13 cellular contexts compared by ENCODE assay signal in genomic region chr11:86814775-86815174, GRCh38. TPM values are rescaled to one million over a fixed set of nuclear protein-coding genes. Genes with fewer than 3 reads are reported as not detected.
A peak's percentile ranks its signal among the peaks of the same experiment; 100 is the strongest.
DNase-seq lines count a peak whose midpoint lies in the region; ATAC-seq and TF ChIP-seq lines count a peak whose summit lies in the region.
"Had no signal": no experiment of that assay in that cellular context is flagged by ENCODE, and none has a peak within 500 bp of the region (broad histone marks: within the 10 kb centered on the region; RNA-seq: fewer than 3 reads in every experiment).

No MANE protein-coding gene starts in this region.

- H3K4me1 ChIP-seq in right cardiac atrium (ENCODE audit: control insufficient read depth, insufficient read depth, low read length) (peaks cover 9% of the 10 kb centered on the region), gastrocnemius medialis (peaks cover 35 to 43% of the 10 kb centered on the region in 2 donors)

- 51% methylated on average over 3 of the region's 3 CpGs for WGBS in right cardiac atrium

- peak; percentile 97 for DNase-seq in EH (ENCODE audit: low read depth)
- peak; percentile 21 for DNase-seq in amniotic epithelial cell (ENCODE audit: low read depth)
- DNase-seq in right cardiac atrium = no peak
- no peak for DNase-seq in gastrocnemius medialis
- DNase-seq in NCI-H1436 treated with DMSO at 0.1 percent for 48 hours (lab: John Stamatoyannopoulos, UW) = no peak
- no peak for DNase-seq in cortex of kidney (lab: John Stamatoyannopoulos, UW)
- DNase-seq: C1 segment of cervical spinal cord, caudate nucleus, hypothalamus, midbrain, NCI-H2029 had no signal

- ATAC-seq in right cardiac atrium (peak; percentile 9 to 14), gastrocnemius medialis (peak; percentile 62 to 85), GM18867 (IDR thresholded peaks at IDR 0.05; ENCODE audit: unreplicated experiment) (no peak), HG02678 (IDR thresholded peaks at IDR 0.05; ENCODE audit: unreplicated experiment) (no peak)

- H3K27me3 ChIP-seq in right cardiac atrium (ENCODE audit: control insufficient read depth, insufficient read depth) = no peaks in the 10 kb centered on the region
- H3K27me3 ChIP-seq in gastrocnemius medialis = no peaks in the 10 kb centered on the region

- no peak for TF ChIP-seq POLR2A in gastrocnemius medialis (IDR thresholded peaks at IDR 0.05)

- H3K9me3 ChIP-seq in right cardiac atrium (ENCODE audit: control insufficient read depth, low read length) = no peaks in the 10 kb centered on the region
- H3K9me3 ChIP-seq in gastrocnemius medialis = no peaks in the 10 kb centered on the region

- H3K27ac ChIP-seq in right cardiac atrium (ENCODE audit: low read length) = peak overlapping the region; percentile 54
- peak overlapping the region; percentile 5 to 74 (median 67) for H3K27ac ChIP-seq in gastrocnemius medialis

- intact Hi-C loops in right cardiac atrium (cut with DNase I) = loop anchor here in 3 of 4 donors (5.0 kb wide), 3 partner anchors 202 to 357 kb away; no protein-coding TSS in a partner anchor
- intact Hi-C loops in gastrocnemius medialis (cut with DNase I; ENCODE audit: low total_unique reads) = no loop called here

- TF ChIP-seq CTCF in gastrocnemius medialis (IDR thresholded peaks at IDR 0.05 in 4 of 5, conservative IDR thresholded peaks at IDR 0.05 in 1 of 5) = no peak

- in situ Hi-C loops in gastrocnemius medialis (cut with MboI; ENCODE audit: low sequenced_read_pairs in 4 of 4) = loop anchor here (5.0 to 25.0 kb wide), 6 partner anchors 140 to 952 kb away; partner anchors contain the start of genes CCDC83 (in 1 of the 4) and ME3 (in 1 of the 4)

- H3K4me3 ChIP-seq in right cardiac atrium (ENCODE audit: low read length) (no peak overlapping the region), gastrocnemius medialis (no peak overlapping the region)

- H3K36me3 ChIP-seq in gastrocnemius medialis = no peaks in the 10 kb centered on the region

RNA-seq across cellular contexts. Expression of gene PRSS23, which starts 14.4 kb away (rescaled TPM):
- total RNA-seq in right cardiac atrium (10 to 100 TPM; 14.5 to 79.9 (median 28.5) TPM), gastrocnemius medialis (10 to 100 TPM in 1 of 4 donors, 1 to 10 TPM in 3; 2.4 to 12.2 (median 7.1) TPM)
- polyA plus RNA-seq in right cardiac atrium = 19.7 TPM

Comparison
In these comparisons a context has a peak if more than half of its experiments do, and no peak if none do; other contexts are left out.
1. DNase-seq: peak in EH (single experiment) and amniotic epithelial cell (single experiment); none in right cardiac atrium (0 of 3), gastrocnemius medialis (0 of 2), NCI-H1436 treated with DMSO at 0.1 percent for 48 hours (single experiment) and cortex of kidney (single experiment).
2. ATAC-seq: peak in right cardiac atrium (2 of 2) and gastrocnemius medialis (2 of 2); none in GM18867 (single experiment) and HG02678 (single experiment).